Comparison of ENCODE assay signal across 15 cellular contexts in the genomic region with DNA sequence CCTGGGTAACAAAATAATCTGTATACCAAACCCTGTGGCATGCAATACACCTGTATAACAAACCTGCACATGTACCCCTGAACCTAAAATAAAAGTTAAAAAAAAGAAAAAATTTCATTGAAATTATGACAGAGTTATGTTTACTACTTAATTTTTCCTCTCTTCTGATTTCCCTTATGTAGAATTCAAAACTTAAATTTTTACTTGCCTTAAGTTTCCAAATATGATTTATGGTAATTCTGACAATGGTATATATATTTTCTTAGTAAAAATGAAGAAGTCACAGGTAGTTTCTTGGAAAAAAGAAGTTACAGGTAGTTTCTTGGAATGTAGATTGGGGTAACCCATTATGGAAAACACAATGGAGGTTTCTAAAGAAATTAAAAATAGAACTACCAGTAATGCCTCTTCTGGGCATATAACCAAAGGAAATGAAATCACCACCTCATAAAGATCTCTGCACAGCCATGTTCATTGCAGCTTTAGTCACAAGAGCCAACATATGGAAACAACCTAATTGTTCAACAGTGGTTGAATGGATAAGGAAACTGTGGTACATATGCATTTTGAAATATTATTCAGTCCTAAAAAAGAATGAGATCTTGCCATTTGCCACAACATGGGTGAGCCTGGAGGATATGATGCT.
DNase-seq lines count a peak whose midpoint lies in the region; ATAC-seq, FAIRE-seq and TF ChIP-seq lines count a peak whose summit lies in the region.
"Had no signal": no experiment of that assay in that cellular context is flagged by ENCODE, and none has a peak within 500 bp of the region (broad histone marks: within the 10 kb centered on the region; RNA-seq: fewer than 3 reads in every experiment).

No MANE protein-coding gene starts in this region.

- peaks cover 2 to 4% of the 10 kb centered on the region in 2 donors for H3K9me3 Mint-ChIP-seq in activated T-cell treated with anti-CD3 and anti-CD28 coated beads, Interleukin-2, amount 50 U/mL, for 72 hours
- H3K9me3 Mint-ChIP-seq in stimulated activated naive B cell treated with anti-CD40 and anti-IgM and Interleukin-4, amounts not matched to agents 10 μg/mL and 1 μg/mL and 100 μg/mL, for 72 hours = no peaks in the 10 kb centered on the region

- ATAC-seq in activated T-cell treated with anti-CD3 and anti-CD28 coated beads, Interleukin-2, amount 50 U/mL, for 72 hours (replicated peaks in 1 of 2) = peak; percentile 47 to 81
- no peak for ATAC-seq in stimulated activated naive B cell treated with anti-CD40 and anti-IgM and Interleukin-4, amounts not matched to agents 10 μg/mL and 1 μg/mL and 100 μg/mL, for 72 hours (replicated peaks)
- ATAC-seq in HG02623 (IDR thresholded peaks at IDR 0.05; ENCODE audit: unreplicated experiment) = no peak
- ATAC-seq in GM21825 (IDR thresholded peaks at IDR 0.05; ENCODE audit: unreplicated experiment) = no peak
- ATAC-seq: heart left ventricle had no signal

- DNase-seq in activated T-cell treated with anti-CD3 and anti-CD28 coated beads, Interleukin-2, amount 50 U/mL, for 72 hours = no peak
- DNase-seq in activated T-cell treated with anti-CD3 and anti-CD28 coated beads for 4 hours (no peak), RPMI7951 (ENCODE audit: low read depth) (peak; percentile 47), bronchial epithelial cell (ENCODE audit: low read depth) (peak; percentile 51), putamen (ENCODE audit: low spot score) (no peak)
- DNase-seq in stimulated activated naive B cell treated with anti-CD40 and anti-IgM and Interleukin-4, amounts not matched to agents 10 μg/mL and 1 μg/mL and 100 μg/mL, for 72 hours = no peak
- DNase-seq: aorta, heart left ventricle, mesenchymal stem cell, NCI-H1417 treated with DMSO at 0.1 percent for 48 hours had no signal

- H3K36me3 ChIP-seq in bronchial epithelial cell (ENCODE audit: control insufficient read depth, insufficient read depth, low read length) = no peaks in the 10 kb centered on the region
- H3K36me3 ChIP-seq: heart left ventricle had no signal

- no peak overlapping the region for H3K4me3 ChIP-seq in bronchial epithelial cell (ENCODE audit: low read depth, low read length)
- H3K4me3 ChIP-seq: coronary artery, heart left ventricle had no signal

- H3K4me1 Mint-ChIP-seq in activated T-cell treated with anti-CD3 and anti-CD28 coated beads, Interleukin-2, amount 50 U/mL, for 72 hours (ENCODE audit: low read depth) = peaks cover 36% of the 10 kb centered on the region
- H3K4me1 Mint-ChIP-seq in stimulated activated naive B cell treated with anti-CD40 and anti-IgM and Interleukin-4, amounts not matched to agents 10 μg/mL and 1 μg/mL and 100 μg/mL, for 72 hours = peaks cover 6 to 9% of the 10 kb centered on the region in 2 donors

- no peak for FAIRE-seq in bronchial epithelial cell (lab: Jason Lieb, UNC)
- FAIRE-seq: G401.6, GM12891 had no signal

- H3K4me3 Mint-ChIP-seq in activated T-cell treated with anti-CD3 and anti-CD28 coated beads, Interleukin-2, amount 50 U/mL, for 72 hours = peak overlapping the region in 1 of 2 donors; percentile 31
- H3K4me3 Mint-ChIP-seq in stimulated activated naive B cell treated with anti-CD40 and anti-IgM and Interleukin-4, amounts not matched to agents 10 μg/mL and 1 μg/mL and 100 μg/mL, for 72 hours = no peak overlapping the region

- peaks cover 14 to 34% of the 10 kb centered on the region in 2 donors for H3K36me3 Mint-ChIP-seq in activated T-cell treated with anti-CD3 and anti-CD28 coated beads, Interleukin-2, amount 50 U/mL, for 72 hours (ENCODE audit: insufficient read depth in 2 of 2)
- H3K36me3 Mint-ChIP-seq in stimulated activated naive B cell treated with anti-CD40 and anti-IgM and Interleukin-4, amounts not matched to agents 10 μg/mL and 1 μg/mL and 100 μg/mL, for 72 hours = peaks cover 24 to 38% of the 10 kb centered on the region in 2 donors

- TF ChIP-seq CTCF in bronchial epithelial cell (IDR thresholded peaks at IDR 0.05; ENCODE audit: insufficient read depth, low read length, severe bottlenecking) = no peak

- no peaks in the 10 kb centered on the region for H3K27me3 ChIP-seq in bronchial epithelial cell (ENCODE audit: control insufficient read depth, insufficient read depth, low read length)
- H3K27me3 ChIP-seq: heart left ventricle had no signal

- H3K27me3 Mint-ChIP-seq in activated T-cell treated with anti-CD3 and anti-CD28 coated beads, Interleukin-2, amount 50 U/mL, for 72 hours (ENCODE audit: low read depth) = no peaks in the 10 kb centered on the region
- H3K27me3 Mint-ChIP-seq in stimulated activated naive B cell treated with anti-CD40 and anti-IgM and Interleukin-4, amounts not matched to agents 10 μg/mL and 1 μg/mL and 100 μg/mL, for 72 hours = no peaks in the 10 kb centered on the region

- H3K27ac Mint-ChIP-seq in activated T-cell treated with anti-CD3 and anti-CD28 coated beads, Interleukin-2, amount 50 U/mL, for 72 hours = peak overlapping the region; percentile 72
- peak overlapping the region; percentile 25 for H3K27ac Mint-ChIP-seq in stimulated activated naive B cell treated with anti-CD40 and anti-IgM and Interleukin-4, amounts not matched to agents 10 μg/mL and 1 μg/mL and 100 μg/mL, for 72 hours

Comparison
In these comparisons a context has a peak if more than half of its experiments do, and no peak if none do; other contexts are left out.
1. ATAC-seq: peak in activated T-cell treated with anti-CD3 and anti-CD28 coated beads, Interleukin-2, amount 50 U/mL, for 72 hours (2 of 2); none in stimulated activated naive B cell treated with anti-CD40 and anti-IgM and Interleukin-4, amounts not matched to agents 10 μg/mL and 1 μg/mL and 100 μg/mL, for 72 hours (0 of 2), HG02623 (single experiment) and GM21825 (single experiment).
2. DNase-seq: peak in RPMI7951 (single experiment) and bronchial epithelial cell (single experiment); none in activated T-cell treated with anti-CD3 and anti-CD28 coated beads, Interleukin-2, amount 50 U/mL, for 72 hours (0 of 2), activated T-cell treated with anti-CD3 and anti-CD28 coated beads for 4 hours (single experiment), stimulated activated naive B cell treated with anti-CD40 and anti-IgM and Interleukin-4, amounts not matched to agents 10 μg/mL and 1 μg/mL and 100 μg/mL, for 72 hours (single experiment) and putamen (single experiment).